14 cellular contexts compared by ENCODE assay signal in genomic region chr6:74597840-74598239, GRCh38.
DNase-seq lines count a peak whose midpoint lies in the region; ATAC-seq lines count a peak whose summit lies in the region.
"Had no signal": no experiment of that assay in that cellular context is flagged by ENCODE, and none has a peak within 500 bp of the region (broad histone marks: within the 10 kb centered on the region; RNA-seq: fewer than 3 reads in every experiment).

No MANE protein-coding gene starts in this region.

- peaks cover 0 to 11% (median 5%) of the 10 kb centered on the region in 6 donors for H3K9me3 Mint-ChIP-seq in immature natural killer cell
- H3K9me3 Mint-ChIP-seq: activated CD4-positive, alpha-beta T cell treated with anti-CD3 and anti-CD28 coated beads, Interleukin-2, amount 10 ng/mL, durations not matched to agents 7 days and 5 days; activated T-helper 2 cell treated with anti-CD3 and anti-CD28 coated beads, Interferon-gamma antibody, Interleukin-2, Interleukin-4, amounts not matched to agents 10 μg/mL and 5 μg/mL and 100 μg/mL, durations not matched to agents 14 hours and 24 hours and 36 hours had no signal

- H3K27me3 Mint-ChIP-seq in immature natural killer cell (ENCODE audit: low read depth in 3 of 3), result peaks cover 0 to 3% (median 2%) of the 10 kb centered on the region in 3 donors
- H3K27me3 Mint-ChIP-seq: activated CD4-positive, alpha-beta T cell treated with anti-CD3 and anti-CD28 coated beads, Interleukin-2, amount 10 ng/mL, durations not matched to agents 7 days and 5 days; B cell; naive thymus-derived CD8-positive, alpha-beta T cell had no signal

- H3K27ac Mint-ChIP-seq in immature natural killer cell, result no peak overlapping the region
- H3K27ac Mint-ChIP-seq: activated CD4-positive, alpha-beta T cell treated with anti-CD3 and anti-CD28 coated beads, Interleukin-2, amount 10 ng/mL, durations not matched to agents 7 days and 5 days; activated T-helper 2 cell treated with anti-CD3 and anti-CD28 coated beads, Interferon-gamma antibody, Interleukin-2, Interleukin-4, amounts not matched to agents 10 μg/mL and 5 μg/mL and 100 μg/mL, durations not matched to agents 14 hours and 24 hours and 36 hours; B cell; naive thymus-derived CD8-positive, alpha-beta T cell had no signal

- no peaks in the 10 kb centered on the region for H3K36me3 Mint-ChIP-seq in immature natural killer cell
- H3K36me3 Mint-ChIP-seq: naive thymus-derived CD8-positive, alpha-beta T cell had no signal

- intact Hi-C loops in posterior vena cava (cut with DNase I), result no loop called here

- no peak for DNase-seq in immature natural killer cell
- DNase-seq in posterior vena cava (ENCODE audit: low spot score), result no peak
- DNase-seq in DMS114 treated with DMSO at 0.1 percent for 48 hours (lab: John Stamatoyannopoulos, UW; ENCODE audit: unreplicated experiment), result no peak
- DNase-seq in NCI-H526 (lab: John Stamatoyannopoulos, UW), result no peak
- DNase-seq: activated CD4-positive, alpha-beta T cell treated with anti-CD3 and anti-CD28 coated beads, Interleukin-2, amount 10 ng/mL, durations not matched to agents 7 days and 5 days; naive thymus-derived CD8-positive, alpha-beta T cell; NCI-H2171 treated with DMSO at 0.1 percent for 48 hours; OCI-M1 had no signal

- ATAC-seq in GM18520 (IDR thresholded peaks at IDR 0.05; ENCODE audit: unreplicated experiment) (peak; percentile 15), GM21526 (IDR thresholded peaks at IDR 0.05; ENCODE audit: low FRiP score, unreplicated experiment) (peak; percentile 33), HG03039 (IDR thresholded peaks at IDR 0.05; ENCODE audit: unreplicated experiment) (peak; percentile 26), HG03575 (IDR thresholded peaks at IDR 0.05; ENCODE audit: extremely low read depth, insufficient number of reproducible peaks, low FRiP score, unreplicated experiment) (peak; percentile 29)
- ATAC-seq: naive thymus-derived CD8-positive, alpha-beta T cell had no signal

- no peak overlapping the region for H3K4me3 Mint-ChIP-seq in immature natural killer cell
- H3K4me3 Mint-ChIP-seq: activated CD4-positive, alpha-beta T cell treated with anti-CD3 and anti-CD28 coated beads, Interleukin-2, amount 10 ng/mL, durations not matched to agents 7 days and 5 days; B cell; naive thymus-derived CD8-positive, alpha-beta T cell had no signal

- H3K4me1 Mint-ChIP-seq in immature natural killer cell, result no peaks in the 10 kb centered on the region
- H3K4me1 Mint-ChIP-seq: activated CD4-positive, alpha-beta T cell treated with anti-CD3 and anti-CD28 coated beads, Interleukin-2, amount 10 ng/mL, durations not matched to agents 7 days and 5 days; naive thymus-derived CD8-positive, alpha-beta T cell had no signal
